In the genomic region with DNA sequence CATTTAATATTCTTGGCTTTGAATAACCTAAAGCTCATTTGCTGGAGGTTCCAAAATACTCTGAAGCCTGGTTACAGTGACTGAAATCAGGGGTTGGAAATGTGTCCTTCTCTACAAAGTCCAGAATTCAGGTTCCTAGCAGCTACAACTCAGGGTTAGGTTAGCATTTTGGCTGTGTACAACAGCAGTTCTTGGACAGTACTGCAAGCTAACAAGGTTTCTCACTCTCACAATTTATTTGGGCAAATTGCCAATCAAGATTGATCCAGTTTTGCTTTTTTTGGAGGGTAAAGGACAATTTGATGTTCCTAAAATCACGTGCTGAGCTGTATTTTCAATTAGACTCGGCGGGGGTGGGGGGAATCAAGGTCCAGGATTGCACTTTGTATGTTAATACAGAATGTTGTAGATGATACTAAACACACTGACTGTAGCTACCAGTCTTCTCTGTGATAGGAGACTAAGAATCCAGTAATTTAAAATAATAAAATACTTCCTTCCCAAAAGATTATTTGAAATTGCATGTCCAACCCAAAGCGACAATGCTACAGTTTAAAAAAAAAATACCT, we compare ENCODE assay signal across 28 cellular contexts. TPM values are rescaled to one million over a fixed set of nuclear protein-coding genes. Genes with fewer than 3 reads are reported as not detected.
DNase-seq lines count a peak whose midpoint lies in the region; ATAC-seq lines count a peak whose summit lies in the region.
"Had no signal": no experiment of that assay in that cellular context is flagged by ENCODE, and none has a peak within 500 bp of the region (broad histone marks: within the 10 kb centered on the region; RNA-seq: fewer than 3 reads in every experiment).

No MANE protein-coding gene starts in this region.

- H2BK120ac ChIP-seq in mesendoderm (ENCODE audit: low read depth, low read length): no peak overlapping the region

- H3K27ac ChIP-seq in mesendoderm (ENCODE audit: low read depth, low read length): no peak overlapping the region
- H3K27ac ChIP-seq: breast epithelium had no signal

- H2BK15ac ChIP-seq in mesendoderm (replicated peaks; ENCODE audit: low read depth): no peak overlapping the region

- POLR2A ChIA-PET in T-cell (lab: Charles Lee): interaction anchor here (0.6 kb wide), 3 partner anchors 17 to 56 kb away, joined by 3 read pairs; no protein-coding TSS in a partner anchor

- peaks cover 0 to 15% of the 10 kb centered on the region in 2 donors for H3K36me3 Mint-ChIP-seq in activated T-cell treated with anti-CD3 and anti-CD28 coated beads, Interleukin-2, amount 50 U/mL, for 72 hours (ENCODE audit: insufficient read depth in 2 of 2)
- H3K36me3 Mint-ChIP-seq in T-helper 17 cell (ENCODE audit: low read depth): peaks cover 3% of the 10 kb centered on the region
- H3K36me3 Mint-ChIP-seq in stimulated activated memory B cell treated with anti-CD40 and anti-IgM and Interleukin-4, amounts not matched to agents 10 μg/mL and 1 μg/mL and 100 μg/mL, for 72 hours: peaks cover 9% of the 10 kb centered on the region
- peaks cover 19% of the 10 kb centered on the region for H3K36me3 Mint-ChIP-seq in T-cell

- H3K79me2 ChIP-seq in mesendoderm (ENCODE audit: control insufficient read depth, insufficient read depth, low read length): peaks cover 73% of the 10 kb centered on the region

- H4K8ac ChIP-seq in mesendoderm (ENCODE audit: low read depth, low read length): no peak overlapping the region

- H3K4me3 Mint-ChIP-seq in activated T-cell treated with anti-CD3 and anti-CD28 coated beads, Interleukin-2, amount 50 U/mL, for 72 hours: no peak overlapping the region
- H3K4me3 Mint-ChIP-seq in T-helper 17 cell (no peak overlapping the region), T-cell (no peak overlapping the region)
- H3K4me3 Mint-ChIP-seq in stimulated activated memory B cell treated with anti-CD40 and anti-IgM and Interleukin-4, amounts not matched to agents 10 μg/mL and 1 μg/mL and 100 μg/mL, for 72 hours: no peak overlapping the region
- H3K4me3 Mint-ChIP-seq: neural crest cell had no signal

- no peak overlapping the region for H3K56ac ChIP-seq in mesendoderm (ENCODE audit: low read length)

- peak overlapping the region; percentile 87 for H3K27ac Mint-ChIP-seq in activated T-cell treated with anti-CD3 and anti-CD28 coated beads, Interleukin-2, amount 50 U/mL, for 72 hours
- H3K27ac Mint-ChIP-seq in T-helper 17 cell (peak overlapping the region; percentile 65), T-cell (peak overlapping the region in 1 of 2 donors; percentile 13)
- peak overlapping the region; percentile 67 for H3K27ac Mint-ChIP-seq in stimulated activated memory B cell treated with anti-CD40 and anti-IgM and Interleukin-4, amounts not matched to agents 10 μg/mL and 1 μg/mL and 100 μg/mL, for 72 hours

- H3K27me3 ChIP-seq in mesendoderm (ENCODE audit: insufficient read depth, low read length, poor library complexity): no peaks in the 10 kb centered on the region
- H3K27me3 ChIP-seq: breast epithelium, esophagus muscularis mucosa had no signal

- H3K18ac ChIP-seq in mesendoderm (ENCODE audit: low read length): no peak overlapping the region

- no peak for DNase-seq in activated T-cell treated with anti-CD3 and anti-CD28 coated beads, Interleukin-2, amount 50 U/mL, for 72 hours
- DNase-seq in activated T-cell treated with anti-CD3 and anti-CD28 coated beads, Interleukin-2, amount 50 U/mL, for 1 hour: no peak
- no peak for DNase-seq in T-helper 17 cell
- DNase-seq in mesendoderm: no peak
- no peak for DNase-seq in T-cell
- DNase-seq in NCI-H146 (lab: John Stamatoyannopoulos, UW): no peak
- no peak for DNase-seq in NCI-H446 (lab: John Stamatoyannopoulos, UW)
- DNase-seq: activated CD4-positive, alpha-beta T cell treated with anti-CD3 and anti-CD28 coated beads for 4 hours; activated naive CD4-positive, alpha-beta T cell treated with Interleukin-2 at 50 U/mL for 16 hours; activated T-cell treated with anti-CD3 and anti-CD28 coated beads, Interleukin-2, amount 50 U/mL, for 48 hours; effector memory CD4-positive, alpha-beta T cell; foreskin melanocyte; GDM1; H7; left ventricle myocardium superior; NCI-H1092 treated with DMSO at 0.1 percent for 48 hours; NCI-H2029 treated with DMSO at 0.1 percent for 48 hours; NCI-H82; psoas muscle; SHP77; T-helper 1 cell had no signal

- no CpG with 5 or more reads among the region's 4 CpGs for WGBS in mesendoderm (ENCODE audit: extremely low coverage, insufficient coverage, low lambda C conversion rate)

- no peak overlapping the region for H3K4me2 ChIP-seq in mesendoderm (ENCODE audit: low read length)

- H3K9me3 ChIP-seq in T-helper 17 cell (ENCODE audit: control insufficient read depth, low read length, poor library complexity, severe bottlenecking): no peaks in the 10 kb centered on the region
- H3K9me3 ChIP-seq: breast epithelium, esophagus muscularis mucosa, psoas muscle had no signal

- peaks cover 40% of the 10 kb centered on the region for H3K4me1 Mint-ChIP-seq in activated T-cell treated with anti-CD3 and anti-CD28 coated beads, Interleukin-2, amount 50 U/mL, for 72 hours (ENCODE audit: low read depth)
- H3K4me1 Mint-ChIP-seq in T-helper 17 cell (peaks cover 35% of the 10 kb centered on the region), T-cell (peaks cover 51 to 54% (median 51%) of the 10 kb centered on the region in 3 donors)
- peaks cover 50% of the 10 kb centered on the region for H3K4me1 Mint-ChIP-seq in stimulated activated memory B cell treated with anti-CD40 and anti-IgM and Interleukin-4, amounts not matched to agents 10 μg/mL and 1 μg/mL and 100 μg/mL, for 72 hours

- CTCF ChIA-PET in T-cell (lab: Charles Lee): interaction anchor here in 1 of 2 donors (0.5 kb wide), 1 partner anchor 40 kb away, joined by 3 read pairs; no protein-coding TSS in a partner anchor

- H3K27me3 Mint-ChIP-seq in activated T-cell treated with anti-CD3 and anti-CD28 coated beads, Interleukin-2, amount 50 U/mL, for 72 hours (ENCODE audit: low read depth): no peaks in the 10 kb centered on the region
- H3K27me3 Mint-ChIP-seq in T-helper 17 cell (no peaks in the 10 kb centered on the region), T-cell (no peaks in the 10 kb centered on the region)
- no peaks in the 10 kb centered on the region for H3K27me3 Mint-ChIP-seq in stimulated activated memory B cell treated with anti-CD40 and anti-IgM and Interleukin-4, amounts not matched to agents 10 μg/mL and 1 μg/mL and 100 μg/mL, for 72 hours

- H3K9ac ChIP-seq in mesendoderm (ENCODE audit: low read length): peak overlapping the region; percentile 4

- no peak overlapping the region for H3K4ac ChIP-seq in mesendoderm (ENCODE audit: low read depth, low read length)

- peak overlapping the region; percentile 57 for H4K5ac ChIP-seq in mesendoderm (ENCODE audit: low read length)

- peaks cover 1% of the 10 kb centered on the region for H3K36me3 ChIP-seq in mesendoderm (ENCODE audit: control insufficient read depth, insufficient read depth, low read length)
- H3K36me3 ChIP-seq: breast epithelium had no signal

- H2AK5ac ChIP-seq in mesendoderm (ENCODE audit: low read length): no peak overlapping the region

- H3K4me3 ChIP-seq in mesendoderm (ENCODE audit: low read length): no peak overlapping the region
- H3K4me3 ChIP-seq: breast epithelium, esophagus muscularis mucosa, psoas muscle, skin epidermis had no signal

- no peak overlapping the region for H3K23ac ChIP-seq in mesendoderm (ENCODE audit: low read length)

- H3K4me1 ChIP-seq in mesendoderm (ENCODE audit: control insufficient read depth, low read depth, low read length): peaks cover 18% of the 10 kb centered on the region

- no peak overlapping the region for H2BK5ac ChIP-seq in mesendoderm (ENCODE audit: low read length)

- peaks cover 40% of the 10 kb centered on the region for H3K79me1 ChIP-seq in mesendoderm (ENCODE audit: low read length)

- ATAC-seq in activated T-cell treated with anti-CD3 and anti-CD28 coated beads, Interleukin-2, amount 50 U/mL, for 72 hours (replicated peaks in 1 of 2): no peak
- no peak for ATAC-seq in T-helper 17 cell
- ATAC-seq in stimulated activated memory B cell treated with anti-CD40 and anti-IgM and Interleukin-4, amounts not matched to agents 10 μg/mL and 1 μg/mL and 100 μg/mL, for 72 hours: no peak
- no peak for ATAC-seq in T-cell (replicated peaks in 1 of 4)
- ATAC-seq: psoas muscle had no signal

- no peaks in the 10 kb centered on the region for H3K9me3 Mint-ChIP-seq in activated T-cell treated with anti-CD3 and anti-CD28 coated beads, Interleukin-2, amount 50 U/mL, for 72 hours
- no peaks in the 10 kb centered on the region for H3K9me3 Mint-ChIP-seq in stimulated activated memory B cell treated with anti-CD40 and anti-IgM and Interleukin-4, amounts not matched to agents 10 μg/mL and 1 μg/mL and 100 μg/mL, for 72 hours
- no peaks in the 10 kb centered on the region for H3K9me3 Mint-ChIP-seq in T-cell
- H3K9me3 Mint-ChIP-seq: neural crest cell had no signal

RNA-seq across cellular contexts. Expression of a gene that starts 49.7 kb away (rescaled TPM):
- total RNA-seq in activated T-cell treated with anti-CD3 and anti-CD28 coated beads, Interleukin-2, amount 50 U/mL, for 72 hours: 1 to 10 TPM in 1 of 2 donors, under 1 TPM in 1; 0.77 to 1.3 TPM
- total RNA-seq in T-helper 17 cell (1 to 10 TPM; 3.0 to 3.1 TPM), T-cell (1 to 10 TPM; 1.1 to 3.4 (median 1.4) TPM)
- 0.14 TPM for polyA plus RNA-seq in mesendoderm (2013, experiment 1 of 2)
- 0.28 TPM for polyA plus RNA-seq in mesendoderm (2013, experiment 2 of 2)
- total RNA-seq: A172, subcutaneous adipose tissue had no signal

RNA-seq across cellular contexts. Expression of a gene that starts 54.3 kb away (rescaled TPM):
- 100 to 1,000 TPM; 128 to 149 TPM for total RNA-seq in activated T-cell treated with anti-CD3 and anti-CD28 coated beads, Interleukin-2, amount 50 U/mL, for 72 hours
- total RNA-seq in T-helper 17 cell: 100 to 1,000 TPM; 113 to 127 TPM
- 134 TPM for polyA plus RNA-seq in mesendoderm (2013, experiment 1 of 2)
- 128 TPM for polyA plus RNA-seq in mesendoderm (2013, experiment 2 of 2)
- total RNA-seq in T-cell: 100 to 1,000 TPM; 109 to 124 (median 123) TPM
